In the genomic region with DNA sequence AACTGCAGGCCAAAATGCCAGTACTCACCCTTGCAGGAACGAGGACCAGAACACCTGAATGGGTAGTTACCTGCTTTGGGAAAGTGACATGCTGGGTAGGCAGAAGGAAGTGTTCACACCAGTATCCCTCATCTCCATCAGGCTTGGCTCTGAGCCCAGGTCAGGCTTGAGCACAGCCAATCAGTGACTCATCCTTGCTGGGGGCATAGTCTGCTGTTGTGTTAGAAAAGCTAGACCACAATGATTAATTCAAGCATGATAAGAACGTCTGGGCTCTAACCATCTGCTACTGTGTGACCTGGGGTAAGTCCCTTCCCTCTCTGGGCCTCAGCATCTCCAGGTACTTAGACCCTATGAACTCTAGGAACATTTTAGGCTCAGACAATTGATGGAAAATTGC, we compare ENCODE assay signal across 8 cellular contexts.
DNase-seq lines count a peak whose midpoint lies in the region; TF ChIP-seq lines count a peak whose summit lies in the region.

No MANE protein-coding gene starts in this region.

- no peaks in the 10 kb centered on the region for H3K9me2 ChIP-seq in hepatocyte (replicated peaks; ENCODE audit: insufficient read depth)

- H3K27me3 ChIP-seq in adipocyte (replicated peaks; ENCODE audit: control insufficient read depth, insufficient read depth, low read length) (peaks cover 9% of the 10 kb centered on the region), hepatocyte (no peaks in the 10 kb centered on the region), transverse colon (no peaks in the 10 kb centered on the region), neuronal stem cell (ENCODE audit: control insufficient read depth in 3 of 3, insufficient read depth in 3 of 3, low read depth in 1 of 3, low read length in 3 of 3) (no peaks in the 10 kb centered on the region)

- H3K4me1 ChIP-seq in adipocyte (ENCODE audit: control insufficient read depth, insufficient read depth, low read length) (peaks cover 48% of the 10 kb centered on the region), hepatocyte (ENCODE audit: insufficient read depth) (peaks cover 31% of the 10 kb centered on the region), transverse colon (peaks cover 10 to 26% (median 14%) of the 10 kb centered on the region in 4 donors), neuronal stem cell (ENCODE audit: control insufficient read depth in 2 of 2, insufficient read depth in 1 of 2, low read depth in 1 of 2, low read length in 2 of 2) (peaks cover 12 to 24% of the 10 kb centered on the region in 2 donors)

- H2BK5ac ChIP-seq in neuronal stem cell (ENCODE audit: low read length), result no peak overlapping the region

- H2AK5ac ChIP-seq in neuronal stem cell (ENCODE audit: low read depth, low read length), result no peak overlapping the region

- in situ Hi-C loops in transverse colon (cut with MboI; ENCODE audit: low pct_ligation_motif_present in 1 of 4, low pct_unique_long_range_greater_than_20kb in 1 of 4, low sequenced_read_pairs in 3 of 4), result loop anchor here in 1 of 4 donors (25.0 kb wide), 1 partner anchor 104 kb away; no protein-coding TSS in a partner anchor

- no peak for TF ChIP-seq EP300 in transverse colon (IDR thresholded peaks at IDR 0.05; ENCODE audit: low read depth)

- H2AFZ ChIP-seq in hepatocyte (no peak overlapping the region), neuronal stem cell (ENCODE audit: low read length) (no peak overlapping the region)

- no peaks in the 10 kb centered on the region for H3K79me2 ChIP-seq in hepatocyte

- no peak overlapping the region for H3K23ac ChIP-seq in neuronal stem cell (ENCODE audit: low read depth, low read length, poor library complexity)

- no peak for TF ChIP-seq POLR2A in transverse colon (IDR thresholded peaks at IDR 0.05)

- intact Hi-C loops in transverse colon (cut with DNase I; ENCODE audit: low total_unique reads), result loop anchor here (5.0 kb wide), 1 partner anchor 109 kb away; no protein-coding TSS in a partner anchor

- peak; percentile 23 for DNase-seq in NK-92 treated with Interleukin-12 subunit alpha and Interleukin-12 subunit beta, amount 100 ng/mL, for 24 hours (lab: John Stamatoyannopoulos, UW)
- DNase-seq in NK-92 (lab: John Stamatoyannopoulos, UW; ENCODE audit: unreplicated experiment) (no peak), adipocyte (ENCODE audit: low read depth) (peak; percentile 78), hepatocyte (ENCODE audit: low spot score) (peak; percentile 82), transverse colon (peak; percentile 45), superior temporal gyrus (ENCODE audit: extremely low spot score) (no peak), neuronal stem cell (ENCODE audit: low spot score) (no peak)
- no peak for DNase-seq in stimulated activated naive CD4-positive, alpha-beta T cell treated with Interleukin-2 at 50 U/mL for 16 hours (lab: John Stamatoyannopoulos, UW)

- no peak overlapping the region for H2BK12ac ChIP-seq in neuronal stem cell (ENCODE audit: low read length)

- H2BK15ac ChIP-seq in neuronal stem cell (ENCODE audit: low read length), result no peak overlapping the region

- H2BK120ac ChIP-seq in neuronal stem cell (ENCODE audit: low read depth, low read length), result no peak overlapping the region

- H4K8ac ChIP-seq in neuronal stem cell (ENCODE audit: low read depth, low read length), result no peak overlapping the region

- H3K4me2 ChIP-seq in hepatocyte (peak overlapping the region; percentile 31), neuronal stem cell (ENCODE audit: insufficient read depth, low read length, poor library complexity, severe bottlenecking) (no peak overlapping the region)

- H3K36me3 ChIP-seq in adipocyte (ENCODE audit: control insufficient read depth, insufficient read depth, low read length, severe bottlenecking) (no peaks in the 10 kb centered on the region), hepatocyte (replicated peaks; ENCODE audit: insufficient read depth, low read depth) (no peaks in the 10 kb centered on the region), transverse colon (no peaks in the 10 kb centered on the region), neuronal stem cell (replicated peaks in 1 of 2; ENCODE audit: control insufficient read depth in 2 of 2, insufficient read depth in 2 of 2, low read length in 2 of 2) (no peaks in the 10 kb centered on the region)

- H3K9me3 ChIP-seq in adipocyte (ENCODE audit: control insufficient read depth, low read length) (peaks cover 16% of the 10 kb centered on the region), hepatocyte (ENCODE audit: low read depth) (no peaks in the 10 kb centered on the region), transverse colon (no peaks in the 10 kb centered on the region), neuronal stem cell (replicated peaks in 1 of 2; ENCODE audit: control insufficient read depth in 2 of 2, insufficient read depth in 1 of 2, low read depth in 1 of 2, low read length in 2 of 2) (peaks cover 0 to 6% of the 10 kb centered on the region in 2 donors)

- TF ChIP-seq CTCF in hepatocyte (IDR thresholded peaks at IDR 0.05; ENCODE audit: poor library complexity), result no peak
- TF ChIP-seq CTCF in transverse colon (IDR thresholded peaks at IDR 0.05), result no peak

- H3K9ac ChIP-seq in adipocyte (ENCODE audit: low read length) (no peak overlapping the region), neuronal stem cell (ENCODE audit: low read depth, low read length, poor library complexity) (no peak overlapping the region)

- no peak overlapping the region for H3K18ac ChIP-seq in neuronal stem cell (ENCODE audit: low read length)

- no peaks in the 10 kb centered on the region for H3K79me1 ChIP-seq in neuronal stem cell (ENCODE audit: low read depth, low read length)

- WGBS in hepatocyte (ENCODE audit: low lambda C conversion rate, missing lambda C conversion rate), result 50% methylated on average over 2 of the region's 2 CpGs
- 16% methylated on average over 2 of the region's 2 CpGs; no CpG with 5 or more reads in 1 of the 2 donors for WGBS in transverse colon (ENCODE audit: low coverage in 1 of 2), 2 donors
- no CpG with 5 or more reads among the region's 2 CpGs for WGBS in neuronal stem cell (ENCODE audit: extremely low coverage in 2 of 2, insufficient read length in 2 of 2, insufficient replicate concordance in 1 of 2), 2 donors

- H4K20me1 ChIP-seq in hepatocyte (ENCODE audit: insufficient read depth, poor library complexity, severe bottlenecking), result no peaks in the 10 kb centered on the region

- no peak overlapping the region for H4K91ac ChIP-seq in neuronal stem cell (ENCODE audit: low read depth, low read length, poor library complexity)

- no peak overlapping the region for H3K4ac ChIP-seq in neuronal stem cell (ENCODE audit: low read length)

- H3K14ac ChIP-seq in neuronal stem cell (ENCODE audit: low read length), result no peak overlapping the region

- peak overlapping the region; percentile 30 for H3K27ac ChIP-seq in hepatocyte
- H3K27ac ChIP-seq in transverse colon, result peak overlapping the region; percentile 36 to 83 (median 67)
- H3K27ac ChIP-seq in neuronal stem cell (replicated peaks; ENCODE audit: low read length), result no peak overlapping the region

- H3K4me3 ChIP-seq in adipocyte (ENCODE audit: low read length) (no peak overlapping the region), hepatocyte (no peak overlapping the region), transverse colon (no peak overlapping the region), neuronal stem cell (ENCODE audit: low read length in 2 of 2) (no peak overlapping the region)

Comparison
In these comparisons a context has a peak if more than half of its experiments do, and no peak if none do; other contexts are left out.
1. DNase-seq: peak in NK-92 treated with Interleukin-12 subunit alpha and Interleukin-12 subunit beta, amount 100 ng/mL, for 24 hours (single experiment), adipocyte (single experiment), hepatocyte (single experiment) and transverse colon (single experiment); none in NK-92 (single experiment), superior temporal gyrus (single experiment), stimulated activated naive CD4-positive, alpha-beta T cell treated with Interleukin-2 at 50 U/mL for 16 hours (single experiment) and neuronal stem cell (single experiment).